20 cellular contexts compared by ENCODE assay signal in genomic region chr5:177399903-177400868, GRCh38. TPM values are rescaled to one million over a fixed set of nuclear protein-coding genes. Genes with fewer than 3 reads are reported as not detected.
A peak's percentile ranks its signal among the peaks of the same experiment; 100 is the strongest.
DNase-seq lines count a peak whose midpoint lies in the region; ATAC-seq, FAIRE-seq and TF ChIP-seq lines count a peak whose summit lies in the region.
"Had no signal": no experiment of that assay in that cellular context is flagged by ENCODE, and none has a peak within 500 bp of the region (broad histone marks: within the 10 kb centered on the region; RNA-seq: fewer than 3 reads in every experiment).

Gene PFN3, minus strand, starts transcription at chr5:177400661. Its CDS starts 85 bp downstream, at chr5:177400576.

- peak within 1 kb of the TSS; percentile 45 for H2AK9ac ChIP-seq in IMR-90 (replicated peaks; ENCODE audit: low read depth, low read length, poor library complexity)

- no peak within 1 kb of the TSS for H3K14ac ChIP-seq in IMR-90 (replicated peaks; ENCODE audit: low read depth, low read length)

- no peaks in the 10 kb centered on the region for H3K9me1 ChIP-seq in IMR-90 (ENCODE audit: insufficient read depth, low read length)
- H3K9me1 ChIP-seq in endothelial cell of umbilical vein (replicated peaks; ENCODE audit: control insufficient read depth, extremely low read depth, insufficient read depth, low read length) = no peaks in the 10 kb centered on the region

- DNase-seq in IMR-90 (peak; percentile 27), endothelial cell of umbilical vein (ENCODE audit: low read depth, low spot score) (no peak), RPMI8226 (no peak), NCI-H1092 (lab: John Stamatoyannopoulos, UW) (no peak), GM20000 (ENCODE audit: low spot score) (no peak)
- DNase-seq: activated CD4-positive, alpha-beta T cell treated with anti-CD3 and anti-CD28 coated beads, Interleukin-2, amount 10 ng/mL, durations not matched to agents 24 days and 14 days; left ventricle myocardium inferior; natural killer cell; NCI-H2029; NCI-H748 treated with DMSO at 0.1 percent for 48 hours; stimulated activated naive CD4-positive, alpha-beta T cell; T-helper 1 cell had no signal

- no peak for FAIRE-seq in endothelial cell of umbilical vein (lab: Jason Lieb, UNC)
- FAIRE-seq: GM12892, GM19239 had no signal

- H3K56ac ChIP-seq in IMR-90 (ENCODE audit: extremely low read depth, insufficient read depth, low read length) = no peak within 1 kb of the TSS

- H3K9ac ChIP-seq in IMR-90 (ENCODE audit: low read depth, low read length) = no peak within 1 kb of the TSS
- no peak within 1 kb of the TSS for H3K9ac ChIP-seq in endothelial cell of umbilical vein (replicated peaks; ENCODE audit: extremely low read depth, insufficient read depth, low read length)
- peak within 1 kb of the TSS in 1 of 2 donors; percentile 65 for H3K9ac ChIP-seq in mucosa of rectum (ENCODE audit: low read depth in 1 of 2, low read length in 2 of 2)

- intact Hi-C loops in IMR-90 (cut with micrococcal nuclease) = no loop called here
- intact Hi-C loops in endothelial cell of umbilical vein (cut with micrococcal nuclease) = no loop called here

- H4K20me1 ChIP-seq in IMR-90 (ENCODE audit: insufficient read depth, low read length) = no peaks in the 10 kb centered on the region
- H4K20me1 ChIP-seq in endothelial cell of umbilical vein (replicated peaks; ENCODE audit: control insufficient read depth, extremely low read depth, insufficient read depth, low read length) = no peaks in the 10 kb centered on the region

- H3K4me3 ChIP-seq in IMR-90 (ENCODE audit: insufficient read depth, low read depth, low read length) (no peak within 1 kb of the TSS), endothelial cell of umbilical vein (replicated peaks in 1 of 3; ENCODE audit: insufficient read depth in 1 of 3, low read depth in 1 of 3, low read length in 3 of 3) (no peak within 1 kb of the TSS), mucosa of rectum (ENCODE audit: low read length in 2 of 2) (peak within 1 kb of the TSS in 1 of 2 donors; percentile 47)
- H3K4me3 ChIP-seq: ascending aorta, left ventricle myocardium inferior had no signal

- H2BK120ac ChIP-seq in IMR-90 (ENCODE audit: low read depth, low read length) = no peak within 1 kb of the TSS

- no peak within 1 kb of the TSS for H3K4ac ChIP-seq in IMR-90 (ENCODE audit: low read depth, low read length)

- H3K79me2 ChIP-seq in endothelial cell of umbilical vein (ENCODE audit: control insufficient read depth, insufficient read depth, low read length) = no peaks in the 10 kb centered on the region

- no peak within 1 kb of the TSS for H2AK5ac ChIP-seq in IMR-90 (ENCODE audit: low read depth, low read length)

- BruUV-seq in IMR-90 (replicated peaks; lab: Mats Ljungman, UMichigan) = no TSS peak
- BruUV-seq in endothelial cell of umbilical vein (replicated peaks; lab: Mats Ljungman, UMichigan) = no TSS peak

- H2BK20ac ChIP-seq in IMR-90 (ENCODE audit: low read depth, low read length) = no peak within 1 kb of the TSS

- H3K27ac ChIP-seq in C4-2B (peak within 1 kb of the TSS; percentile 96), IMR-90 (ENCODE audit: insufficient read depth, low read length) (no peak within 1 kb of the TSS), endothelial cell of umbilical vein (ENCODE audit: insufficient read depth, low read depth, low read length) (no peak within 1 kb of the TSS), mucosa of rectum (ENCODE audit: low read depth in 2 of 2, low read length in 2 of 2) (peak within 1 kb of the TSS; percentile 35 to 66)
- H3K27ac ChIP-seq: ascending aorta, left ventricle myocardium inferior had no signal

- H3K27me3 ChIP-seq in IMR-90 (ENCODE audit: control insufficient read depth, insufficient read depth, low read length) (peaks cover 71% of the 10 kb centered on the region), endothelial cell of umbilical vein (ENCODE audit: control insufficient read depth in 2 of 2, insufficient read depth in 2 of 2, low read length in 2 of 2) (peaks cover 33 to 39% of the 10 kb centered on the region in 2 experiments), mucosa of rectum (ENCODE audit: control insufficient read depth in 2 of 2, insufficient read depth in 2 of 2, low read length in 2 of 2) (peaks cover 3 to 9% of the 10 kb centered on the region in 2 donors)

- H3K79me1 ChIP-seq in IMR-90 (ENCODE audit: low read depth in 1 of 2, low read length in 2 of 2) = no peaks in the 10 kb centered on the region

- POLR2A ChIA-PET in IMR-90 (lab: Charles Lee; ENCODE audit: unreplicated experiment) (no interaction called here), endothelial cell of umbilical vein (lab: Charles Lee) (no interaction called here)

- no peak within 1 kb of the TSS for H2BK15ac ChIP-seq in IMR-90 (ENCODE audit: low read depth, low read length)

- no peak within 1 kb of the TSS for H4K8ac ChIP-seq in IMR-90 (ENCODE audit: low read depth in 2 of 2, low read length in 2 of 2)

- H3K36me3 ChIP-seq in IMR-90 (ENCODE audit: control insufficient read depth, insufficient read depth, low read length) (no peaks in the 10 kb centered on the region), endothelial cell of umbilical vein (ENCODE audit: control insufficient read depth in 2 of 2, extremely low read depth in 1 of 2, insufficient read depth in 2 of 2, low read length in 2 of 2) (no peaks in the 10 kb centered on the region), mucosa of rectum (ENCODE audit: control insufficient read depth in 2 of 2, insufficient read depth in 2 of 2, low read length in 2 of 2) (no peaks in the 10 kb centered on the region)
- H3K36me3 ChIP-seq: ascending aorta, left ventricle myocardium inferior had no signal

- no peak within 1 kb of the TSS for H2BK5ac ChIP-seq in IMR-90 (ENCODE audit: low read depth, low read length, poor library complexity, severe bottlenecking)

- CTCF ChIA-PET in IMR-90 (lab: Yijun Ruan, JAX) = interaction anchor here (0.8 to 5.4 kb wide), 2 partner anchors 9 to 97 kb away, joined by 3 to 56 read pairs; partner anchors contain the start of gene PDLIM7
- CTCF ChIA-PET in endothelial cell of umbilical vein (lab: Charles Lee) = interaction anchor here (2.0 to 7.1 kb wide), 3 partner anchors 11 to 329 kb away, joined by 4 to 288 read pairs (median 138); partner anchors contain the start of gene PRR7

- dilution Hi-C loops in IMR-90 (cut with HindIII; ENCODE audit: low sequenced_read_pairs, unreplicated experiment) = no loop called here
- dilution Hi-C loops in endothelial cell of umbilical vein (cut with MboI; ENCODE audit: extremely low pct_ligation_motif_present, low sequenced_read_pairs) = no loop called here

- H4K91ac ChIP-seq in IMR-90 (ENCODE audit: insufficient read depth, low read depth, low read length) = no peak within 1 kb of the TSS

- TF ChIP-seq POLR2A in IMR-90 (IDR thresholded peaks at IDR 0.05; ENCODE audit: low read depth, low read length) (no peak), endothelial cell of umbilical vein (IDR thresholded peaks at IDR 0.05; ENCODE audit: low read depth, low read length) (no peak)

- H2AFZ ChIP-seq in IMR-90 (replicated peaks; ENCODE audit: low read length, poor library complexity) (peak within 1 kb of the TSS; percentile 77), endothelial cell of umbilical vein (ENCODE audit: low read depth, low read length) (peak within 1 kb of the TSS; percentile 68)

- H3K9me3 ChIP-seq in IMR-90 (ENCODE audit: control insufficient read depth, insufficient read depth, low read length) (peaks cover 2% of the 10 kb centered on the region; the same call in 1 of the 2 replicates), endothelial cell of umbilical vein (replicated peaks; ENCODE audit: control insufficient read depth, insufficient read depth, low read length) (no peaks in the 10 kb centered on the region), mucosa of rectum (ENCODE audit: control insufficient read depth in 2 of 2, low read length in 2 of 2) (no peaks in the 10 kb centered on the region)
- H3K9me3 ChIP-seq: ascending aorta, left ventricle myocardium inferior had no signal

- peaks cover 4% of the 10 kb centered on the region; the same call in 1 of the 2 replicates for H3K4me1 ChIP-seq in IMR-90 (ENCODE audit: control insufficient read depth, insufficient read depth, low read length)
- peaks cover 23% of the 10 kb centered on the region for H3K4me1 ChIP-seq in endothelial cell of umbilical vein (ENCODE audit: control insufficient read depth, extremely low read depth, insufficient read depth, low read length)
- peaks cover 40 to 45% of the 10 kb centered on the region in 2 donors for H3K4me1 ChIP-seq in mucosa of rectum (ENCODE audit: control insufficient read depth in 2 of 2, insufficient read depth in 2 of 2, low read length in 2 of 2)

- no peak within 1 kb of the TSS for H3K4me2 ChIP-seq in IMR-90 (ENCODE audit: low read depth, low read length)
- no peak within 1 kb of the TSS for H3K4me2 ChIP-seq in endothelial cell of umbilical vein (ENCODE audit: insufficient read depth, low read length)

- in situ Hi-C loops in IMR-90 (cut with MboI; ENCODE audit: low sequenced_read_pairs) = no loop called here

- no peak for TF ChIP-seq RAD21 in IMR-90 (IDR thresholded peaks at IDR 0.05; ENCODE audit: low read length)

- no peak for TF ChIP-seq CTCF in C4-2B (conservative IDR thresholded peaks at IDR 0.05)
- 0 out of 2 replicates have a peak, but pooled peaks have one; percentile 1 for TF ChIP-seq CTCF in IMR-90 (conservative IDR thresholded peaks at IDR 0.05; ENCODE audit: low read depth, low read length)
- no peak for TF ChIP-seq CTCF in endothelial cell of umbilical vein (IDR thresholded peaks at IDR 0.05; ENCODE audit: extremely low read depth in 1 of 2, insufficient read depth in 1 of 2, low read depth in 1 of 2, low read length in 2 of 2)
- TF ChIP-seq CTCF in GM20000 (IDR thresholded peaks at IDR 0.05; ENCODE audit: extremely low read depth, missing control alignments) = no peak

- WGBS in IMR-90 (ENCODE audit: extremely low coverage in 2 of 2, insufficient read length in 1 of 2), 2 experiments = 16% methylated on average over 51 of the region's 95 CpGs; no CpG with 5 or more reads in 1 of the 2 experiments

- ATAC-seq in IMR-90 (ENCODE audit: low read depth) (no peak), HG03432 (IDR thresholded peaks at IDR 0.05; ENCODE audit: unreplicated experiment) (no peak)
- ATAC-seq: natural killer cell had no signal

- no peak within 1 kb of the TSS for H4K5ac ChIP-seq in IMR-90 (ENCODE audit: low read depth, low read length)

- H3K18ac ChIP-seq in IMR-90 (ENCODE audit: low read depth, low read length) = no peak within 1 kb of the TSS

- H3K23ac ChIP-seq in IMR-90 (ENCODE audit: low read depth, low read length) = no peak within 1 kb of the TSS

RNA-seq across cellular contexts. Expression of gene PFN3, which starts in this region (rescaled TPM):
- total RNA-seq in IMR-90 (2012; rRNA removed) = not detected in 2 replicates
- not detected in 2 replicates for polyA plus RNA-seq in IMR-90 (2012; rRNA removed)
- not detected in 2 replicates for polyA plus RNA-seq in IMR-90 (2012; cell fraction: cytosol; rRNA removed)
- not detected in 2 replicates for polyA plus RNA-seq in IMR-90 (2012; cell fraction: nucleus; rRNA removed; ENCODE audit: low replicate concordance)
- not detected in 2 replicates for total RNA-seq in endothelial cell of umbilical vein
- polyA plus RNA-seq in endothelial cell of umbilical vein = not detected in 2 replicates
- not detected in 2 replicates for polyA plus RNA-seq in endothelial cell of umbilical vein (2011; cell fraction: cytosol; rRNA removed)
- polyA plus RNA-seq in endothelial cell of umbilical vein (2011; cell fraction: nucleus; rRNA removed) = not detected in 2 replicates
- polyA plus RNA-seq in endothelial cell of umbilical vein (2012) = not detected in 2 replicates
- not detected in 2 replicates for polyA minus RNA-seq in endothelial cell of umbilical vein
- not detected for polyA minus RNA-seq in endothelial cell of umbilical vein (2011; cell fraction: cytosol; rRNA and poly(A)+ RNA removed)
- polyA minus RNA-seq in endothelial cell of umbilical vein (2011; cell fraction: nucleus; rRNA and poly(A)+ RNA removed) = not detected in 2 replicates
- total RNA-seq: activated CD4-positive, alpha-beta T cell treated with anti-CD3 and anti-CD28 coated beads, Interleukin-2, amount 10 ng/mL, durations not matched to agents 24 days and 14 days; activated T-helper 1 cell treated with anti-CD3 and anti-CD28 coated beads, Interleukin-12 subunit alpha, Interleukin-12 subunit beta, Interleukin-2, Interleukin-4 antibody, amounts not matched to agents 30 ng/mL and 10 ng/mL and 1 ng/mL, durations not matched to agents 14 hours and 24 hours and 36 hours; ascending aorta; left ventricle myocardium inferior; natural killer cell had no signal
- polyA plus RNA-seq: CD14-positive monocyte had no signal

Comparison
In these comparisons a context has a peak if more than half of its experiments do, and no peak if none do; other contexts are left out.
1. Peak in DNase-seq in IMR-90; RNA of the gene not detected or under 1 TPM.
2. H3K27ac ChIP-seq: peak in C4-2B (single experiment) and mucosa of rectum (2 of 2); none in IMR-90 (single experiment) and endothelial cell of umbilical vein (single experiment).